15 cellular contexts compared by ENCODE assay signal in the genomic region with DNA sequence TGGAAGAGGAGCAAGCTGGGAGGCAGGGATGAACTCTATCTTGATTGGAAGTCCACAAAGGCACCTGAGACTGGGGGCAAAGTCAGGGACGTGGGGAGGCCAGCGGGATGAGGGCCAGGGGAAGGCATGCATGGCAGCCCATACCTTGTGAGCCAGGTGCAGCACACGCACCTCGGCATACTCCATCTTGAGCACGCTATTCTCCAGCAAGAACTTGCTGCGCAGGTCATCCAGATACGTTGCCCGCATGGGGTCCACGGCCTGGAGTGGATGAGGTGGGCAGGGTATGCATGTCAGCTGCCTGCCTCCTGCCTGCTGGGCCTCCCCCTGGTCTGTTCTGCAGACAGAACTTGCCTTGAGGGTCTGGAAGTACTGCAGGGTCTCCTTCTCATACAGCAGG. TPM values are rescaled to one million over a fixed set of nuclear protein-coding genes. Genes with fewer than 3 reads are reported as not detected.
DNase-seq lines count a peak whose midpoint lies in the region; ATAC-seq, FAIRE-seq and TF ChIP-seq lines count a peak whose summit lies in the region.
"Had no signal": no experiment of that assay in that cellular context is flagged by ENCODE, and none has a peak within 500 bp of the region (broad histone marks: within the 10 kb centered on the region; RNA-seq: fewer than 3 reads in every experiment).

No MANE protein-coding gene starts in this region.

- H3K27ac Mint-ChIP-seq in CD14-positive monocyte (peak overlapping the region in 4 of 7 donors; percentile 13 to 59 (median 38)), memory B cell (peak overlapping the region; percentile 41), T-helper 17 cell (no peak overlapping the region)
- H3K27ac Mint-ChIP-seq in activated T-helper 17 cell treated with anti-CD3 and anti-CD28 coated beads, Interleukin-2, amount 50 U/mL, for 72 hours: peak overlapping the region; percentile 31

- FAIRE-seq in RCC 7860 (lab: Jason Lieb, UNC): no peak
- FAIRE-seq: A204.1 had no signal

- intact Hi-C loops in CD14-positive monocyte (cut with micrococcal nuclease): no loop called here

- DNase-seq in CD14-positive monocyte (ENCODE audit: low spot score): no peak
- no peak for DNase-seq in memory B cell (ENCODE audit: low spot score in 2 of 2)
- DNase-seq in RCC 7860 (ENCODE audit: low spot score): no peak
- no peak for DNase-seq in T-helper 17 cell
- DNase-seq in H4 (ENCODE audit: low spot score): no peak
- DNase-seq: H7, Kasumi-1, NCI-H1694, NCI-H2081 treated with DMSO at 0.1 percent for 48 hours, NCI-H2171 treated with DMSO at 0.1 percent for 48 hours, NCI-H526, OCI-M1, Right ventricle myocardium superior had no signal

- H3K9me3 ChIP-seq in T-helper 17 cell (ENCODE audit: control insufficient read depth, low read length, poor library complexity, severe bottlenecking): no peaks in the 10 kb centered on the region

- H3K36me3 Mint-ChIP-seq in CD14-positive monocyte (peaks cover 54 to 71% of the 10 kb centered on the region in 2 donors), memory B cell (peaks cover 18% of the 10 kb centered on the region), T-helper 17 cell (ENCODE audit: low read depth) (peaks cover 9% of the 10 kb centered on the region)
- H3K36me3 Mint-ChIP-seq in activated T-helper 17 cell treated with anti-CD3 and anti-CD28 coated beads, Interleukin-2, amount 50 U/mL, for 72 hours (ENCODE audit: low read depth): peaks cover 30% of the 10 kb centered on the region

- no peak for TF ChIP-seq CTCF in CD14-positive monocyte (IDR thresholded peaks at IDR 0.05)

- peaks cover 0 to 2% (median 2%) of the 10 kb centered on the region in 3 donors for H3K27me3 Mint-ChIP-seq in CD14-positive monocyte (ENCODE audit: low read depth in 3 of 3)
- no peaks in the 10 kb centered on the region for H3K27me3 Mint-ChIP-seq in activated T-helper 17 cell treated with anti-CD3 and anti-CD28 coated beads, Interleukin-2, amount 50 U/mL, for 72 hours
- H3K27me3 Mint-ChIP-seq in memory B cell: no peaks in the 10 kb centered on the region
- no peaks in the 10 kb centered on the region for H3K27me3 Mint-ChIP-seq in T-helper 17 cell

- ATAC-seq in activated T-helper 17 cell treated with anti-CD3 and anti-CD28 coated beads, Interleukin-2, amount 50 U/mL, for 72 hours (replicated peaks): no peak
- ATAC-seq in memory B cell (ENCODE audit: low read depth) (no peak), T-helper 17 cell (no peak)

- H3K4me1 Mint-ChIP-seq in CD14-positive monocyte (peaks cover 22% of the 10 kb centered on the region), memory B cell (peaks cover 19% of the 10 kb centered on the region), T-helper 17 cell (peaks cover 21% of the 10 kb centered on the region)
- peaks cover 14% of the 10 kb centered on the region for H3K4me1 Mint-ChIP-seq in activated T-helper 17 cell treated with anti-CD3 and anti-CD28 coated beads, Interleukin-2, amount 50 U/mL, for 72 hours

- H3K4me3 Mint-ChIP-seq in CD14-positive monocyte (no peak overlapping the region), memory B cell (no peak overlapping the region), T-helper 17 cell (no peak overlapping the region)
- no peak overlapping the region for H3K4me3 Mint-ChIP-seq in activated T-helper 17 cell treated with anti-CD3 and anti-CD28 coated beads, Interleukin-2, amount 50 U/mL, for 72 hours

- H3K9me3 Mint-ChIP-seq in CD14-positive monocyte (peaks cover 0 to 2% (median 0%) of the 10 kb centered on the region in 7 donors), memory B cell (no peaks in the 10 kb centered on the region)
- H3K9me3 Mint-ChIP-seq in activated T-helper 17 cell treated with anti-CD3 and anti-CD28 coated beads, Interleukin-2, amount 50 U/mL, for 72 hours: no peaks in the 10 kb centered on the region

RNA-seq across cellular contexts. Expression of gene RABGGTA, which starts 3.9 kb away (rescaled TPM):
- 10 to 100 TPM; 34.5 to 35.4 TPM for polyA plus RNA-seq in CD14-positive monocyte
- total RNA-seq in activated T-helper 17 cell treated with anti-CD3 and anti-CD28 coated beads, Interleukin-2, amount 50 U/mL, for 72 hours: 10 to 100 TPM; 61.0 to 68.3 TPM
- total RNA-seq in T-helper 17 cell: 10 to 100 TPM; 54.4 to 72.1 TPM
- 15.1 and 18.9 TPM in 2 replicates for total RNA-seq in H4 (2014; rRNA removed; shearing (Covaris generic))

RNA-seq across cellular contexts. Expression of gene TGM1, which starts 4.5 kb away (rescaled TPM):
- polyA plus RNA-seq in CD14-positive monocyte: not detected
- total RNA-seq in activated T-helper 17 cell treated with anti-CD3 and anti-CD28 coated beads, Interleukin-2, amount 50 U/mL, for 72 hours: 10 to 100 TPM; 16.1 to 18.2 TPM
- 1 to 10 TPM; 3.4 to 4.3 TPM for total RNA-seq in T-helper 17 cell
- 0.12 and 0.74 TPM in 2 replicates for total RNA-seq in H4 (2014; rRNA removed; shearing (Covaris generic))

RNA-seq across cellular contexts. Expression of gene TINF2, which starts 25.1 kb away (rescaled TPM):
- polyA plus RNA-seq in CD14-positive monocyte: 100 to 1,000 TPM; 137 to 151 TPM
- 10 to 100 TPM; 61.4 to 76.4 TPM for total RNA-seq in activated T-helper 17 cell treated with anti-CD3 and anti-CD28 coated beads, Interleukin-2, amount 50 U/mL, for 72 hours
- 100 to 1,000 TPM; 106 to 107 TPM for total RNA-seq in T-helper 17 cell
- total RNA-seq in H4 (2014; rRNA removed; shearing (Covaris generic)): 52.2 and 52.3 TPM in 2 replicates

RNA-seq across cellular contexts. Expression of gene DHRS1, which starts 32.1 kb away (rescaled TPM):
- 10 to 100 TPM; 31.6 to 48.8 TPM for polyA plus RNA-seq in CD14-positive monocyte
- 10 to 100 TPM; 12.6 to 14.2 TPM for total RNA-seq in activated T-helper 17 cell treated with anti-CD3 and anti-CD28 coated beads, Interleukin-2, amount 50 U/mL, for 72 hours
- total RNA-seq in T-helper 17 cell: 10 to 100 TPM; 24.0 to 27.0 TPM
- total RNA-seq in H4 (2014; rRNA removed; shearing (Covaris generic)): 5.8 and 6.0 TPM in 2 replicates

RNA-seq across cellular contexts. Expression of gene NOP9, which starts 32.1 kb away (rescaled TPM):
- polyA plus RNA-seq in CD14-positive monocyte: 1 to 10 TPM; 1.2 to 1.3 TPM
- total RNA-seq in activated T-helper 17 cell treated with anti-CD3 and anti-CD28 coated beads, Interleukin-2, amount 50 U/mL, for 72 hours: 10 to 100 TPM; 21.2 to 42.2 TPM
- total RNA-seq in T-helper 17 cell: 10 to 100 TPM; 25.7 to 27.7 TPM
- 5.7 and 6.3 TPM in 2 replicates for total RNA-seq in H4 (2014; rRNA removed; shearing (Covaris generic))
